Comparison of ENCODE assay signal across 9 cellular contexts in genomic region chr5:139671096-139671841, GRCh38. TPM values are rescaled to one million over a fixed set of nuclear protein-coding genes. Genes with fewer than 3 reads are reported as not detected.
A peak's percentile ranks its signal among the peaks of the same experiment; 100 is the strongest.
DNase-seq lines count a peak whose midpoint lies in the region; ATAC-seq and TF ChIP-seq lines count a peak whose summit lies in the region.
"Had no signal": no experiment of that assay in that cellular context is flagged by ENCODE, and none has a peak within 500 bp of the region (broad histone marks: within the 10 kb centered on the region; RNA-seq: fewer than 3 reads in every experiment).

No MANE protein-coding gene starts in this region.

- POLR2A ChIA-PET in A673 (lab: Charles Lee; ENCODE audit: low non-redundant PET), result no interaction called here
- POLR2A ChIA-PET in activated CD4-positive, alpha-beta T cell treated with anti-CD3 and anti-CD28 coated beads, Interleukin-2, amount 10 ng/mL, durations not matched to agents 7 days and 5 days (lab: Charles Lee), result no interaction called here

- H3K4me3 ChIP-seq in A673 (ENCODE audit: low read depth, low read length, poor library complexity, severe bottlenecking) (no peak overlapping the region), HUES64 (ENCODE audit: low read length) (no peak overlapping the region), mucosa of stomach (ENCODE audit: low read length) (no peak overlapping the region)

- no TSS peak for BruUV-seq in A673 (replicated peaks; lab: Mats Ljungman, UMichigan)

- H3K36me3 ChIP-seq in A673 (ENCODE audit: insufficient read depth, low read length, poor library complexity, severe bottlenecking) (no peaks in the 10 kb centered on the region), HUES64 (ENCODE audit: insufficient read depth, low read length) (no peaks in the 10 kb centered on the region), mucosa of stomach (ENCODE audit: control insufficient read depth, insufficient read depth, low read length) (no peaks in the 10 kb centered on the region)

- no peak for ATAC-seq in HG03460 (IDR thresholded peaks at IDR 0.05; ENCODE audit: unreplicated experiment)

- no peak overlapping the region for H3K4me3 Mint-ChIP-seq in activated CD4-positive, alpha-beta T cell treated with anti-CD3 and anti-CD28 coated beads, Interleukin-2, amount 10 ng/mL, durations not matched to agents 7 days and 5 days

- peaks cover 36% of the 10 kb centered on the region for H3K4me1 Mint-ChIP-seq in activated CD4-positive, alpha-beta T cell treated with anti-CD3 and anti-CD28 coated beads, Interleukin-2, amount 10 ng/mL, durations not matched to agents 7 days and 5 days

- no peak for TF ChIP-seq CTCF in A673 (conservative IDR thresholded peaks at IDR 0.05; ENCODE audit: low read depth, low read length)

- CTCF ChIA-PET in A673 (lab: Charles Lee), result no interaction called here
- CTCF ChIA-PET in activated CD4-positive, alpha-beta T cell treated with anti-CD3 and anti-CD28 coated beads, Interleukin-2, amount 10 ng/mL, durations not matched to agents 7 days and 5 days (lab: Charles Lee), result interaction anchor here (0.5 to 1.1 kb wide), 4 partner anchors 11 to 994 kb away, joined by 3 to 5 read pairs (median 4); no protein-coding TSS in a partner anchor

- peak overlapping the region; percentile 59 for H3K27ac ChIP-seq in A673 (ENCODE audit: low read depth, low read length, poor library complexity, severe bottlenecking)
- peak overlapping the region; percentile 6; the same call in 1 of the 2 replicates for H3K27ac ChIP-seq in HUES64 (ENCODE audit: low read depth, low read length)
- H3K27ac ChIP-seq in caudate nucleus (ENCODE audit: low read depth, low read length), result peak overlapping the region; percentile 95

- H3K9me3 ChIP-seq in A673 (ENCODE audit: low read depth, low read length, poor library complexity, severe bottlenecking) (no peaks in the 10 kb centered on the region), HUES64 (ENCODE audit: insufficient read depth, low read depth, low read length) (no peaks in the 10 kb centered on the region), mucosa of stomach (ENCODE audit: control insufficient read depth, low read length) (no peaks in the 10 kb centered on the region)

- H3K27me3 ChIP-seq in A673 (replicated peaks; ENCODE audit: insufficient read depth, low read depth, low read length, poor library complexity), result no peaks in the 10 kb centered on the region
- H3K27me3 ChIP-seq in HUES64 (ENCODE audit: insufficient read depth, low read length), result no peaks in the 10 kb centered on the region
- no peaks in the 10 kb centered on the region for H3K27me3 ChIP-seq in mucosa of stomach (ENCODE audit: control insufficient read depth, insufficient read depth, low read length)

- no peaks in the 10 kb centered on the region for H3K9me3 Mint-ChIP-seq in activated CD4-positive, alpha-beta T cell treated with anti-CD3 and anti-CD28 coated beads, Interleukin-2, amount 10 ng/mL, durations not matched to agents 7 days and 5 days
- H3K9me3 Mint-ChIP-seq: activated naive CD4-positive, alpha-beta T cell treated with anti-CD3 and anti-CD28 coated beads, Interleukin-2, amount 50 U/mL, for 72 hours had no signal

- H3K9ac ChIP-seq in HUES64 (ENCODE audit: low read depth, low read length) (no peak overlapping the region), mucosa of stomach (ENCODE audit: low read length) (peak overlapping the region; percentile 48)

- peaks cover 42% of the 10 kb centered on the region for H3K4me1 ChIP-seq in A673 (ENCODE audit: insufficient read depth, low read length, poor library complexity, severe bottlenecking)
- peaks cover 23% of the 10 kb centered on the region for H3K4me1 ChIP-seq in HUES64 (ENCODE audit: insufficient read depth, low read length)
- H3K4me1 ChIP-seq in mucosa of stomach (ENCODE audit: control insufficient read depth, insufficient read depth, low read length), result peaks cover 55% of the 10 kb centered on the region

- H3K27ac Mint-ChIP-seq in activated CD4-positive, alpha-beta T cell treated with anti-CD3 and anti-CD28 coated beads, Interleukin-2, amount 10 ng/mL, durations not matched to agents 7 days and 5 days, result no peak overlapping the region
- H3K27ac Mint-ChIP-seq: activated naive CD4-positive, alpha-beta T cell treated with anti-CD3 and anti-CD28 coated beads, Interleukin-2, amount 50 U/mL, for 72 hours had no signal

- H3K36me3 Mint-ChIP-seq in activated CD4-positive, alpha-beta T cell treated with anti-CD3 and anti-CD28 coated beads, Interleukin-2, amount 10 ng/mL, durations not matched to agents 7 days and 5 days (ENCODE audit: low read depth), result no peaks in the 10 kb centered on the region
- H3K36me3 Mint-ChIP-seq: activated naive CD4-positive, alpha-beta T cell treated with anti-CD3 and anti-CD28 coated beads, Interleukin-2, amount 50 U/mL, for 72 hours had no signal

- intact Hi-C loops in A673 (cut with micrococcal nuclease; ENCODE audit: unreplicated experiment), result no loop called here

- no peak for DNase-seq in A673 (ENCODE audit: low spot score)
- peak in 59 of 61 donors; percentile 37 to 89 (median 79) for DNase-seq in caudate nucleus (lab: John Stamatoyannopoulos, UW)
- DNase-seq in activated CD4-positive, alpha-beta T cell treated with anti-CD3 and anti-CD28 coated beads, Interleukin-2, amount 10 ng/mL, durations not matched to agents 7 days and 5 days, result no peak
- no peak for DNase-seq in DMS153 treated with DMSO at 0.1 percent for 48 hours (lab: John Stamatoyannopoulos, UW; ENCODE audit: unreplicated experiment)
- no peak for DNase-seq in cerebellar cortex (ENCODE audit: low spot score)

- H3K27me3 Mint-ChIP-seq in activated CD4-positive, alpha-beta T cell treated with anti-CD3 and anti-CD28 coated beads, Interleukin-2, amount 10 ng/mL, durations not matched to agents 7 days and 5 days, result no peaks in the 10 kb centered on the region

- WGBS in HUES64, result 65% methylated on average over 19 of the region's 20 CpGs

RNA-seq across cellular contexts. Expression of gene CXXC5, which starts 23.1 kb away (rescaled TPM):
- total RNA-seq in A673 (2021), result 56.4 and 57.2 TPM in 2 replicates
- polyA plus RNA-seq in HUES64 (2013, experiment 1 of 2), result 83.6 TPM
- polyA plus RNA-seq in HUES64 (2013, experiment 2 of 2), result 88.1 TPM
- 1 to 10 TPM in 1 of 2 experiments, under 1 TPM in 1; 0.99 to 1.9 TPM for total RNA-seq in activated CD4-positive, alpha-beta T cell treated with anti-CD3 and anti-CD28 coated beads, Interleukin-2, amount 10 ng/mL, durations not matched to agents 7 days and 5 days

Comparison
In these comparisons a context has a peak if more than half of its experiments do, and no peak if none do; other contexts are left out.
1. DNase-seq: peak in caudate nucleus (59 of 61); none in A673 (single experiment), activated CD4-positive, alpha-beta T cell treated with anti-CD3 and anti-CD28 coated beads, Interleukin-2, amount 10 ng/mL, durations not matched to agents 7 days and 5 days (single experiment), DMS153 treated with DMSO at 0.1 percent for 48 hours (single experiment) and cerebellar cortex (single experiment).
2. H3K27ac ChIP-seq: peak in every context shown above with its lines; median percentile 95 in caudate nucleus; 59 in A673; 6 in HUES64.
3. RNA of gene CXXC5, which starts 23.1 kb away (total RNA-seq): 56.4 to 57.2 TPM in A673; 0.99 to 1.9 TPM in activated CD4-positive, alpha-beta T cell treated with anti-CD3 and anti-CD28 coated beads, Interleukin-2, amount 10 ng/mL, durations not matched to agents 7 days and 5 days; every median in the first group is over 10 times any median in the second.